ENCODE assay signal across 1 cellular context in genomic region chr2:44389895-44390294, GRCh38.
TF ChIP-seq lines count a peak whose summit lies in the region.

No MANE protein-coding gene starts in this region.

TF ChIP-seq in HepG2, 621 proteins besides CTCF, POLR2A, EP300 and RAD21:
- no peak for TF ChIP-seq CSRNP1 (CRISPR knock-in tag; IDR thresholded peaks at IDR 0.05)
- TF ChIP-seq SSRP1 (CRISPR knock-in tag; IDR thresholded peaks at IDR 0.05) = no peak
- no peak for TF ChIP-seq TERF1 (CRISPR knock-in tag; IDR thresholded peaks at IDR 0.05)
- no peak for TF ChIP-seq RCOR2 (CRISPR knock-in tag; IDR thresholded peaks at IDR 0.05)
- TF ChIP-seq ZNF232 (CRISPR knock-in tag; IDR thresholded peaks at IDR 0.05; ENCODE audit: borderline replicate concordance) = no peak
